Comparison of ENCODE assay signal across 8 cellular contexts in genomic region chr2:64989982-64990614, GRCh38. TPM values are rescaled to one million over a fixed set of nuclear protein-coding genes. Genes with fewer than 3 reads are reported as not detected.
A peak's percentile ranks its signal among the peaks of the same experiment; 100 is the strongest.
DNase-seq lines count a peak whose midpoint lies in the region; ATAC-seq, FAIRE-seq and TF ChIP-seq lines count a peak whose summit lies in the region.

No MANE protein-coding gene starts in this region.

- peaks cover 5% of the 10 kb centered on the region for H3K4me1 Mint-ChIP-seq in endodermal cell

- H3K4me3 ChIP-seq in AG10803 (ENCODE audit: low read length), result peak overlapping the region; percentile 85
- peak overlapping the region; percentile 72 to 79 for H3K4me3 ChIP-seq in Panc1 (ENCODE audit: low read depth in 2 of 2, low read length in 2 of 2)
- H3K4me3 ChIP-seq in endodermal cell (ENCODE audit: low read length), result peak overlapping the region; percentile 77
- H3K4me3 ChIP-seq in neutrophil (ENCODE audit: low read depth in 1 of 2, low read length in 1 of 2), result peak overlapping the region; percentile 59 to 93

- no peaks in the 10 kb centered on the region for H3K9me3 ChIP-seq in Panc1 (ENCODE audit: control insufficient read depth, insufficient read depth, low read depth, low read length)
- H3K9me3 ChIP-seq in endodermal cell (ENCODE audit: control insufficient read depth, low read length), result no peaks in the 10 kb centered on the region
- H3K9me3 ChIP-seq in neutrophil, result no peaks in the 10 kb centered on the region

- H3K36me3 ChIP-seq in Panc1 (ENCODE audit: control insufficient read depth, insufficient read depth, low read length) (no peaks in the 10 kb centered on the region; the same call in 1 of the 2 replicates), endodermal cell (ENCODE audit: control insufficient read depth, insufficient read depth, low read length) (no peaks in the 10 kb centered on the region), neutrophil (no peaks in the 10 kb centered on the region)

- TF ChIP-seq CTCF in AG10803 (conservative IDR thresholded peaks at IDR 0.05; ENCODE audit: low read length) (no peak), Panc1 (IDR thresholded peaks at IDR 0.05) (no peak), endodermal cell (conservative IDR thresholded peaks at IDR 0.05) (no peak), neutrophil (IDR thresholded peaks at IDR 0.05) (no peak)

- peak overlapping the region; percentile 62 for H3K4me3 Mint-ChIP-seq in endodermal cell

- no peak for TF ChIP-seq POLR2A in GM12891 (IDR thresholded peaks at IDR 0.05; ENCODE audit: low read depth, low read length)

- FAIRE-seq in GM12891 (lab: Jason Lieb, UNC), result peak; percentile 56

- H3K9me3 Mint-ChIP-seq in endodermal cell, result no peaks in the 10 kb centered on the region

- DNase-seq in AG10803 (ENCODE audit: low read depth), result no peak
- no peak for DNase-seq in GM12891 (ENCODE audit: insufficient read length, low spot score)
- DNase-seq in Panc1 (ENCODE audit: low read depth, low spot score), result no peak
- DNase-seq in endodermal cell, result peak; percentile 52
- no peak for DNase-seq in SKM-1 (lab: John Stamatoyannopoulos, UW; ENCODE audit: unreplicated experiment)
- no peak for DNase-seq in LoVo (ENCODE audit: low spot score)
- DNase-seq in HPDE6-E6E7 (ENCODE audit: extremely low spot score), result no peak

- WGBS in endodermal cell (ENCODE audit: insufficient coverage in 1 of 2, insufficient read length in 1 of 2), 2 experiments, result 25 to 39% methylated on average over 34 to 35 of the region's 35 CpGs

- POLR2A ChIA-PET in Panc1 (lab: Charles Lee), result no interaction called here

- no peak overlapping the region for H3K27ac Mint-ChIP-seq in endodermal cell

- CTCF ChIA-PET in Panc1 (lab: Charles Lee), result no interaction called here

- H3K4me1 ChIP-seq in Panc1 (ENCODE audit: control insufficient read depth, insufficient read depth, low read length) (no peaks in the 10 kb centered on the region; the same call in 1 of the 2 replicates), endodermal cell (ENCODE audit: control insufficient read depth, insufficient read depth, low read length) (no peaks in the 10 kb centered on the region), neutrophil (ENCODE audit: control insufficient read depth in 1 of 2, insufficient read depth in 1 of 2, low read depth in 1 of 2, low read length in 1 of 2) (peaks cover 24 to 26% of the 10 kb centered on the region in 2 experiments)

- H3K27ac ChIP-seq in Panc1 (ENCODE audit: low read length), result no peak overlapping the region
- H3K27ac ChIP-seq in endodermal cell (ENCODE audit: low read depth, low read length), result no peak overlapping the region
- H3K27ac ChIP-seq in neutrophil, result no peak overlapping the region

- peak; percentile 6 for ATAC-seq in Panc1

- intact Hi-C loops in Panc1 (cut with micrococcal nuclease; ENCODE audit: unreplicated experiment), result no loop called here

- H3K27me3 ChIP-seq in Panc1 (ENCODE audit: control insufficient read depth, insufficient read depth, low read length) (no peaks in the 10 kb centered on the region), endodermal cell (ENCODE audit: control insufficient read depth, insufficient read depth, low read length, poor library complexity, severe bottlenecking) (peaks cover 60% of the 10 kb centered on the region), neutrophil (no peaks in the 10 kb centered on the region)

- in situ Hi-C loops in Panc1 (cut with HindIII; ENCODE audit: low pct_unique_long_range_greater_than_20kb, low sequenced_read_pairs), result no loop called here

- H3K27me3 Mint-ChIP-seq in endodermal cell (ENCODE audit: insufficient read depth), result peaks cover 70% of the 10 kb centered on the region

- peaks cover 2% of the 10 kb centered on the region for H3K36me3 Mint-ChIP-seq in endodermal cell (ENCODE audit: low read depth)

- no peak overlapping the region for H3K9ac ChIP-seq in endodermal cell (ENCODE audit: extremely low read depth, low read length, poor library complexity, severe bottlenecking)

- BruUV-seq in Panc1 (replicated peaks; lab: Mats Ljungman, UMichigan), result no TSS peak

TF ChIP-seq in GM12891, 5 proteins besides CTCF, POLR2A, EP300 and RAD21:
- TF ChIP-seq PAX5 (IDR thresholded peaks at IDR 0.05; ENCODE audit: insufficient read depth, low read length, severe bottlenecking) (no peak), POLR2AphosphoS5 (IDR thresholded peaks at IDR 0.05; ENCODE audit: low read depth, low read length) (no peak), POU2F2 (IDR thresholded peaks at IDR 0.05; ENCODE audit: low read depth, low read length) (no peak), SPI1 (IDR thresholded peaks at IDR 0.05; ENCODE audit: low read depth, low read length) (no peak), TAF1 (IDR thresholded peaks at IDR 0.05; ENCODE audit: low read depth, low read length) (no peak)

RNA-seq across cellular contexts. Expression of gene SLC1A4, which starts 0.9 kb away (rescaled TPM):
- 25.7 TPM for polyA plus RNA-seq in GM12891 (2012; ENCODE audit: low read depth, missing spikeins)
- total RNA-seq in Panc1 (2021; ENCODE audit: unreplicated experiment) (12.9 TPM), endodermal cell (1 to 10 TPM in 1 of 2 donors, under 1 TPM in 1; 0.07 to 1.9 TPM)
- 14.4 TPM for polyA plus RNA-seq in Panc1 (2012; ENCODE audit: insufficient read length)
- polyA plus RNA-seq in endodermal cell (2013, experiment 1 of 2), result 6.9 TPM
- 6.4 TPM for polyA plus RNA-seq in endodermal cell (2013, experiment 2 of 2)
